1 cellular context compared by ENCODE assay signal in the genomic region with DNA sequence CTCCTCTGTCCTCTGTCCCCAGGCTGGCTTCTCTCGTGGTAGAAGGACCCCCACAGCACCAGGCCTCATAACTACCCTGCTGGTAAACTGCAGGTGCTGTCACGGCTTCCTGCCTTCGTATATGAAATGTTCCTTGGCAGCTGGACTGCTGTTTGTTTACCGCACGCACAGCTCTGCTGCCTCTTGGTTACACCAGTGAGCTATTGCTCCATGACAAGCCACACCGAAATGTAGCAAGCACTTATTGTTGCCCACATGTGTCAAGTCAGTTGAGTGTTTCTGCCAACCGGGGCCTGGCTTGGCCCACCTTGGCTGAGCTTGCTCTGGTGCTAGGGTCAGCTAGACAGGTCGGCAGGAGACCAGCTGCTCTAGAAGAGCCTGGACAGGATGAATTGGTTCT.
TF ChIP-seq lines count a peak whose summit lies in the region.

No MANE protein-coding gene starts in this region.

TF ChIP-seq in HepG2, 621 proteins besides CTCF, POLR2A, EP300 and RAD21 (continued from another document):
- TF ChIP-seq, protein P1, sequence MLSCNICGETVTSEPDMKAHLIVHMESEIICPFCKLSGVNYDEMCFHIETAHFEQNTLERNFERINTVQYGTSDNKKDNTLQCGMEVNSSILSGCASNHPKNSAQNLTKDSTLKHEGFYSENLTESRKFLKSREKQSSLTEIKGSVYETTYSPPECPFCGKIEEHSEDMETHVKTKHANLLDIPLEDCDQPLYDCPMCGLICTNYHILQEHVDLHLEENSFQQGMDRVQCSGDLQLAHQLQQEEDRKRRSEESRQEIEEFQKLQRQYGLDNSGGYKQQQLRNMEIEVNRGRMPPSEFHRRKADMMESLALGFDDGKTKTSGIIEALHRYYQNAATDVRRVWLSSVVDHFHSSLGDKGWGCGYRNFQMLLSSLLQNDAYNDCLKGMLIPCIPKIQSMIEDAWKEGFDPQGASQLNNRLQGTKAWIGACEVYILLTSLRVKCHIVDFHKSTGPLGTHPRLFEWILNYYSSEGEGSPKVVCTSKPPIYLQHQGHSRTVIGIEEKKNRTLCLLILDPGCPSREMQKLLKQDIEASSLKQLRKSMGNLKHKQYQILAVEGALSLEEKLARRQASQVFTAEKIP (CRISPR knock-in tag; IDR thresholded peaks at IDR 0.05; ENCODE audit: borderline replicate concordance), result no peak
- TF ChIP-seq CEBPZ (IDR thresholded peaks at IDR 0.05; ENCODE audit: low read length) (no peak), HIVEP1 (CRISPR knock-in tag; IDR thresholded peaks at IDR 0.05) (no peak), SALL2 (CRISPR knock-in tag; IDR thresholded peaks at IDR 0.05) (no peak), RFXAP (CRISPR knock-in tag; IDR thresholded peaks at IDR 0.05; ENCODE audit: borderline replicate concordance) (no peak), ZNF816 (CRISPR knock-in tag; IDR thresholded peaks at IDR 0.05; ENCODE audit: borderline replicate concordance) (no peak), GFI1 (CRISPR knock-in tag; IDR thresholded peaks at IDR 0.05; ENCODE audit: borderline replicate concordance) (no peak)
- TF ChIP-seq, protein P2, sequence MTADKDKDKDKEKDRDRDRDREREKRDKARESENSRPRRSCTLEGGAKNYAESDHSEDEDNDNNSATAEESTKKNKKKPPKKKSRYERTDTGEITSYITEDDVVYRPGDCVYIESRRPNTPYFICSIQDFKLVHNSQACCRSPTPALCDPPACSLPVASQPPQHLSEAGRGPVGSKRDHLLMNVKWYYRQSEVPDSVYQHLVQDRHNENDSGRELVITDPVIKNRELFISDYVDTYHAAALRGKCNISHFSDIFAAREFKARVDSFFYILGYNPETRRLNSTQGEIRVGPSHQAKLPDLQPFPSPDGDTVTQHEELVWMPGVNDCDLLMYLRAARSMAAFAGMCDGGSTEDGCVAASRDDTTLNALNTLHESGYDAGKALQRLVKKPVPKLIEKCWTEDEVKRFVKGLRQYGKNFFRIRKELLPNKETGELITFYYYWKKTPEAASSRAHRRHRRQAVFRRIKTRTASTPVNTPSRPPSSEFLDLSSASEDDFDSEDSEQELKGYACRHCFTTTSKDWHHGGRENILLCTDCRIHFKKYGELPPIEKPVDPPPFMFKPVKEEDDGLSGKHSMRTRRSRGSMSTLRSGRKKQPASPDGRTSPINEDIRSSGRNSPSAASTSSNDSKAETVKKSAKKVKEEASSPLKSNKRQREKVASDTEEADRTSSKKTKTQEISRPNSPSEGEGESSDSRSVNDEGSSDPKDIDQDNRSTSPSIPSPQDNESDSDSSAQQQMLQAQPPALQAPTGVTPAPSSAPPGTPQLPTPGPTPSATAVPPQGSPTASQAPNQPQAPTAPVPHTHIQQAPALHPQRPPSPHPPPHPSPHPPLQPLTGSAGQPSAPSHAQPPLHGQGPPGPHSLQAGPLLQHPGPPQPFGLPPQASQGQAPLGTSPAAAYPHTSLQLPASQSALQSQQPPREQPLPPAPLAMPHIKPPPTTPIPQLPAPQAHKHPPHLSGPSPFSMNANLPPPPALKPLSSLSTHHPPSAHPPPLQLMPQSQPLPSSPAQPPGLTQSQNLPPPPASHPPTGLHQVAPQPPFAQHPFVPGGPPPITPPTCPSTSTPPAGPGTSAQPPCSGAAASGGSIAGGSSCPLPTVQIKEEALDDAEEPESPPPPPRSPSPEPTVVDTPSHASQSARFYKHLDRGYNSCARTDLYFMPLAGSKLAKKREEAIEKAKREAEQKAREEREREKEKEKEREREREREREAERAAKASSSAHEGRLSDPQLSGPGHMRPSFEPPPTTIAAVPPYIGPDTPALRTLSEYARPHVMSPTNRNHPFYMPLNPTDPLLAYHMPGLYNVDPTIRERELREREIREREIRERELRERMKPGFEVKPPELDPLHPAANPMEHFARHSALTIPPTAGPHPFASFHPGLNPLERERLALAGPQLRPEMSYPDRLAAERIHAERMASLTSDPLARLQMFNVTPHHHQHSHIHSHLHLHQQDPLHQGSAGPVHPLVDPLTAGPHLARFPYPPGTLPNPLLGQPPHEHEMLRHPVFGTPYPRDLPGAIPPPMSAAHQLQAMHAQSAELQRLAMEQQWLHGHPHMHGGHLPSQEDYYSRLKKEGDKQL (CRISPR knock-in tag; IDR thresholded peaks at IDR 0.05; ENCODE audit: low read depth), result no peak
